Comparison of ENCODE assay signal across 8 cellular contexts in the genomic region with DNA sequence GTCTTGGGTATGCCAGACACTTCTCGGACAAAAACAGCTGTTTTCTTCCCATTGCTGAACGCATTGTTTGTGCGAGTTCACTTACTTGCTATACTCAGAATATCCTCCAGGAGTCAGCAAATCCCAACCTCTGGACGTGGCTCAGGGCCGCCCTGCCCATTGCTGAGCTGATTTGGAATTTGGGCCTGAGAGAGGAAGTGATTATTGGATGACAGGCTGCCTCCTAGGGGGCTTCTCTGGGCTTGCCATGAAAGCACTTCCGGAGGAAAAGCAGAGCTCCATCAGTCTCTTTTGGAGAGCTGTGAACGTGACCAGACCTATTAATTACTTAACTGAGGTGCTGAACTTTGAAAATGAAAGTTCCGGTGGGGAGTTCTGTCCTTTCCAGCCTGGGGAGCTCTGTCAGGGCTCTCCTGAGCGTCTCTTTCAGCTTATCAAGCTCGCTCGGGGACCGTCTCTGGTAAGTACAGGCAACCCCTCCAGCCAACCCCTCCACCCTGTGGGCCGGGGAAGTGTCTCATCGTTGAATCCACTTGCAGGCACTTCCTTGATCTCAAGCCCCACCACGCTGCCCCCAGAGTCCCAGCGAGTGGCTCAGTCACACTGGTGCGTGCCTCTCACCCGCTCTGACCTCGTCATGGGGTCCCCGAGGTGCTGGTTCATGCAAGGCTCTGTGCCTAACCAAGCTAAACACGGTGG.
A peak's percentile ranks its signal among the peaks of the same experiment; 100 is the strongest.
DNase-seq lines count a peak whose midpoint lies in the region; ATAC-seq, FAIRE-seq and TF ChIP-seq lines count a peak whose summit lies in the region.

No MANE protein-coding gene starts in this region.

- H2AFZ ChIP-seq in Loucy (ENCODE audit: low read length): peak overlapping the region; percentile 73

- DNase-seq in DMS 273 (lab: John Stamatoyannopoulos, UW; ENCODE audit: unreplicated experiment): peak; percentile 87
- peak; percentile 82 to 84 for DNase-seq in SHP77 (lab: John Stamatoyannopoulos, UW)
- DNase-seq in activated effector memory CD4-positive, alpha-beta T cell treated with Interleukin-2 at 50 U/mL for 16 hours: peak; percentile 38
- DNase-seq in frontal cortex (ENCODE audit: low spot score in 2 of 2): peak; percentile 22 to 63
- DNase-seq in osteocyte (ENCODE audit: extremely low spot score, unreplicated experiment): peak; percentile 92
- peak; percentile 50 to 55 for DNase-seq in thyroid gland

- H3K27me3 Mint-ChIP-seq in osteocyte (ENCODE audit: unreplicated experiment): peaks cover 6% of the 10 kb centered on the region

- FAIRE-seq in frontal cortex (lab: Jason Lieb, UNC): no peak

- no peaks in the 10 kb centered on the region for H3K9me2 ChIP-seq in Loucy (replicated peaks; ENCODE audit: low read depth, low read length)

- no peak for TF ChIP-seq POLR2A in thyroid gland (IDR thresholded peaks at IDR 0.05)

- H3K4me2 ChIP-seq in Loucy (ENCODE audit: low read depth, low read length, poor library complexity, severe bottlenecking): peak overlapping the region; percentile 52

- peaks cover 9% of the 10 kb centered on the region for H3K4me1 Mint-ChIP-seq in osteocyte (ENCODE audit: unreplicated experiment)

- no peaks in the 10 kb centered on the region for H3K36me3 ChIP-seq in Loucy (ENCODE audit: insufficient read depth, low read length)
- H3K36me3 ChIP-seq in thyroid gland: no peaks in the 10 kb centered on the region

- H3K9ac ChIP-seq in Loucy (ENCODE audit: low read depth, low read length, poor library complexity, severe bottlenecking): peak overlapping the region; percentile 47

- H3K27me3 ChIP-seq in Loucy (ENCODE audit: insufficient read depth, low read length, poor library complexity, severe bottlenecking): no peaks in the 10 kb centered on the region
- no peaks in the 10 kb centered on the region for H3K27me3 ChIP-seq in thyroid gland

- 41 to 49% methylated on average over 21 of the region's 21 CpGs for WGBS in thyroid gland, 2 donors

- TF ChIP-seq CTCF in Loucy (conservative IDR thresholded peaks at IDR 0.05; ENCODE audit: low read length) (peak; percentile 93), osteocyte (IDR thresholded peaks at IDR 0.05) (peak; percentile 91), thyroid gland (IDR thresholded peaks at IDR 0.05) (peak; percentile 43 to 92 (median 90))

- no peaks in the 10 kb centered on the region for H3F3A ChIP-seq in Loucy (ENCODE audit: low read depth)

- no peaks in the 10 kb centered on the region for H3K9me3 Mint-ChIP-seq in osteocyte (ENCODE audit: unreplicated experiment)

- ATAC-seq in GM21723 (IDR thresholded peaks at IDR 0.05; ENCODE audit: unreplicated experiment): peak; percentile 73

- H3K9me3 ChIP-seq in Loucy (ENCODE audit: insufficient read depth, low read depth, low read length) (no peaks in the 10 kb centered on the region), thyroid gland (no peaks in the 10 kb centered on the region)

- intact Hi-C loops in thyroid gland (cut with DNase I): loop anchor here (10.0 kb wide), 3 partner anchors 139 to 1089 kb away; no protein-coding TSS in a partner anchor

- H3K4me3 ChIP-seq in Loucy (ENCODE audit: low read length, poor library complexity, severe bottlenecking) (peak overlapping the region; percentile 65), thyroid gland (replicated peaks in 1 of 3) (no peak overlapping the region)

- no peaks in the 10 kb centered on the region for H4K20me1 ChIP-seq in Loucy (ENCODE audit: insufficient read depth, low read length, poor library complexity, severe bottlenecking)

- peak overlapping the region; percentile 41 for H3K27ac Mint-ChIP-seq in osteocyte (ENCODE audit: unreplicated experiment)

- no peaks in the 10 kb centered on the region for H3K36me3 Mint-ChIP-seq in osteocyte (ENCODE audit: unreplicated experiment)

- H3K27ac ChIP-seq in thyroid gland: no peak overlapping the region

- H3K79me2 ChIP-seq in Loucy (ENCODE audit: insufficient read depth, low read length): no peaks in the 10 kb centered on the region

- H3K4me1 ChIP-seq in Loucy (ENCODE audit: insufficient read depth, low read length, poor library complexity, severe bottlenecking) (no peaks in the 10 kb centered on the region), thyroid gland (peaks cover 0 to 20% of the 10 kb centered on the region in 2 donors)

- H3K4me3 Mint-ChIP-seq in osteocyte (ENCODE audit: unreplicated experiment): peak overlapping the region; percentile 32

Comparison
In these comparisons a context has a peak if more than half of its experiments do, and no peak if none do; other contexts are left out.
1. DNase-seq: peak in every context shown above with its lines; median percentile 92 in osteocyte; 87 in DMS 273; 83 in SHP77; 52 in thyroid gland; 42 in frontal cortex; 38 in activated effector memory CD4-positive, alpha-beta T cell treated with Interleukin-2 at 50 U/mL for 16 hours.